Comparison of ENCODE assay signal across 20 cellular contexts in genomic region chr15:78796510-78796909, GRCh38.
"Had no signal": no experiment of that assay in that cellular context is flagged by ENCODE, and none has a peak within 500 bp of the region (broad histone marks: within the 10 kb centered on the region; RNA-seq: fewer than 3 reads in every experiment).

No MANE protein-coding gene starts in this region.

- H3K27me3 ChIP-seq: gastrocnemius medialis, heart left ventricle, hepatocyte, left lung, sigmoid colon, testis, tibial artery had no signal

- H3K4me2 ChIP-seq: hepatocyte had no signal

- ATAC-seq: effector memory CD8-positive, alpha-beta T cell; gastrocnemius medialis; heart left ventricle; left lung; mucosa of descending colon; natural killer cell treated with Interleukin-12 subunit alpha and Interleukin-12 subunit beta and Interleukin-15 and Interleukin-18, amount 100 ng/mL, for 72 hours; stimulated activated memory B cell treated with anti-CD40 and anti-IgM and Interleukin-4, amounts not matched to agents 10 μg/mL and 1 μg/mL and 100 μg/mL, for 72 hours; stimulated activated naive CD8-positive, alpha-beta T cell treated with anti-CD3 and anti-CD28 coated beads, Interleukin-15, Interleukin-2, amounts not matched to agents 100 U/mL and 50 U/mL, for 24 hours had no signal

- H3K4me1 ChIP-seq: gastrocnemius medialis, left lung, sigmoid colon, testis had no signal

- H2AFZ ChIP-seq: hepatocyte had no signal

- H3K27ac ChIP-seq: gastrocnemius medialis, hepatocyte, left lung, sigmoid colon, testis had no signal

- H3K36me3 ChIP-seq: gastrocnemius medialis, left lung, tibial artery had no signal

- H3K79me2 ChIP-seq: hepatocyte had no signal

- H3K4me3 ChIP-seq: gastrocnemius medialis, heart left ventricle, hepatocyte, left lung, mucosa of descending colon, sigmoid colon, testis, tibial artery had no signal

- H3K9me3 ChIP-seq: gastrocnemius medialis, heart left ventricle, left lung, mucosa of descending colon, sigmoid colon, testis, tibial artery had no signal

- DNase-seq: cerebellar nuclear complex; cortex of kidney; effector memory CD8-positive, alpha-beta T cell; erythroblast; gastrocnemius medialis; heart left ventricle; kidney; left lung; mesenchymal stem cell; mucosa of descending colon; naive B cell; sigmoid colon; stimulated activated CD4-positive, alpha-beta T cell treated with anti-CD3 and anti-CD28 coated beads, Interleukin-4, amount 100 ng/mL, for 4 hours; stimulated activated naive CD8-positive, alpha-beta T cell treated with anti-CD3 and anti-CD28 coated beads, Interleukin-15, Interleukin-2, amounts not matched to agents 100 U/mL and 50 U/mL, for 24 hours; substantia nigra; testis; tibial artery had no signal
